1 cellular context compared by ENCODE assay signal in genomic region chr6:6930223-6930880, GRCh38.
TF ChIP-seq lines count a peak whose summit lies in the region.

No MANE protein-coding gene starts in this region.

TF ChIP-seq in K562, 482 proteins besides CTCF, POLR2A, EP300 and RAD21 (continued from another document):
- TF ChIP-seq, protein P1, sequence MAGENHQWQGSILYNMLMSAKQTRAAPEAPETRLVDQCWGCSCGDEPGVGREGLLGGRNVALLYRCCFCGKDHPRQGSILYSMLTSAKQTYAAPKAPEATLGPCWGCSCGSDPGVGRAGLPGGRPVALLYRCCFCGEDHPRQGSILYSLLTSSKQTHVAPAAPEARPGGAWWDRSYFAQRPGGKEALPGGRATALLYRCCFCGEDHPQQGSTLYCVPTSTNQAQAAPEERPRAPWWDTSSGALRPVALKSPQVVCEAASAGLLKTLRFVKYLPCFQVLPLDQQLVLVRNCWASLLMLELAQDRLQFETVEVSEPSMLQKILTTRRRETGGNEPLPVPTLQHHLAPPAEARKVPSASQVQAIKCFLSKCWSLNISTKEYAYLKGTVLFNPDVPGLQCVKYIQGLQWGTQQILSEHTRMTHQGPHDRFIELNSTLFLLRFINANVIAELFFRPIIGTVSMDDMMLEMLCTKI (IDR thresholded peaks at IDR 0.05; ENCODE audit: partially characterized antibody), result no peak
- TF ChIP-seq POLR2H (tag; IDR thresholded peaks at IDR 0.05; ENCODE audit: low read depth) (no peak), E2F3 (CRISPR knock-in tag; IDR thresholded peaks at IDR 0.05) (no peak), HDAC6 (IDR thresholded peaks at IDR 0.05; ENCODE audit: low read depth, low read length) (no peak)
